20 cellular contexts compared by ENCODE assay signal in genomic region chr5:109352475-109352874, GRCh38.
"Had no signal": no experiment of that assay in that cellular context is flagged by ENCODE, and none has a peak within 500 bp of the region (broad histone marks: within the 10 kb centered on the region; RNA-seq: fewer than 3 reads in every experiment).

No MANE protein-coding gene starts in this region.

- ATAC-seq: activated T-cell treated with anti-CD3 and anti-CD28 coated beads, Interleukin-2, amount 50 U/mL, for 4 hours had no signal

- H3K4me1 ChIP-seq: Peyer's patch, SJSA1 had no signal

- H3K4me3 ChIP-seq: Peyer's patch, SJSA1 had no signal

- H3K27me3 ChIP-seq: brain microvascular endothelial cell, Peyer's patch, SJSA1 had no signal

- DNase-seq: activated CD4-positive, alpha-beta T cell treated with anti-CD3 and anti-CD28 coated beads for 4 hours; activated CD8-positive, alpha-beta memory T cell treated with anti-CD3 and anti-CD28 coated beads, Interleukin-2, amount 10 ng/mL, durations not matched to agents 7 days and 5 days; activated effector memory CD4-positive, alpha-beta T cell treated with anti-CD3 and anti-CD28 coated beads, Interleukin-2, amount 50 U/mL, for 16 hours; activated naive CD4-positive, alpha-beta T cell treated with Interleukin-2 at 50 U/mL for 16 hours; activated T-cell treated with anti-CD3 and anti-CD28 coated beads, Interleukin-2, amount 50 U/mL, for 4 hours; brain microvascular endothelial cell; cerebellar nuclear complex; Karpas-422; MM.1S; NCI-H1092; NCI-H1417; NCI-H1930; NCI-H2107; NCI-H510A treated with DMSO at 0.1 percent for 48 hours; OCI-M1; Peyer's patch; SHP77; SW 1271 had no signal

- H3K9me3 ChIP-seq: Peyer's patch, SJSA1 had no signal

- H3K27ac ChIP-seq: brain microvascular endothelial cell, Peyer's patch, RWPE1, SJSA1 had no signal
